In genomic region chr5:132437604-132438275, GRCh38 we compare ENCODE assay signal across 8 cellular contexts. TPM values are rescaled to one million over a fixed set of nuclear protein-coding genes. Genes with fewer than 3 reads are reported as not detected.
DNase-seq lines count a peak whose midpoint lies in the region; ATAC-seq, FAIRE-seq and TF ChIP-seq lines count a peak whose summit lies in the region.

No MANE protein-coding gene starts in this region.

- dilution Hi-C loops in endothelial cell of umbilical vein (cut with MboI; ENCODE audit: extremely low pct_ligation_motif_present, low sequenced_read_pairs): no loop called here

- peak; percentile 25 to 66 (median 56) for DNase-seq in CD4-positive, alpha-beta T cell
- DNase-seq in HK-2 (ENCODE audit: unreplicated experiment): peak; percentile 70
- peak; percentile 21 for DNase-seq in activated CD4-positive, CD25-positive, alpha-beta regulatory T cell treated with anti-CD3 and anti-CD28 coated beads, Interleukin-2, amount 50 U/mL, for 16 hours (ENCODE audit: low read depth, low spot score)
- DNase-seq in endothelial cell of umbilical vein (ENCODE audit: low read depth, low spot score): peak; percentile 16
- peak; percentile 83 to 90 for DNase-seq in uterus
- DNase-seq in NCI-H2107 (lab: John Stamatoyannopoulos, UW): no peak

- no peak overlapping the region for H3K4me2 ChIP-seq in endothelial cell of umbilical vein (ENCODE audit: insufficient read depth, low read length)

- BruUV-seq in endothelial cell of umbilical vein (replicated peaks; lab: Mats Ljungman, UMichigan): no TSS peak

- H3K27ac Mint-ChIP-seq in CD4-positive, alpha-beta T cell: peak overlapping the region; percentile 90
- peak overlapping the region; percentile 85 to 97 (median 95) for H3K27ac Mint-ChIP-seq in nephron

- no peak overlapping the region for H3K9ac ChIP-seq in endothelial cell of umbilical vein (replicated peaks; ENCODE audit: extremely low read depth, insufficient read depth, low read length)

- ATAC-seq in CD4-positive, alpha-beta T cell (ENCODE audit: poor library complexity): peak; percentile 96
- peak; percentile 87 for ATAC-seq in GM21360 (IDR thresholded peaks at IDR 0.05; ENCODE audit: unreplicated experiment)

- intact Hi-C loops in CD4-positive, alpha-beta T cell (cut with DNase I, micrococcal nuclease): loop anchor here (2.0 kb wide), 2 partner anchors 17 kb away; no protein-coding TSS in a partner anchor
- intact Hi-C loops in endothelial cell of umbilical vein (cut with micrococcal nuclease): no loop called here
- intact Hi-C loops in uterus (cut with DNase I; ENCODE audit: low total_unique reads): no loop called here

- TF ChIP-seq CTCF in CD4-positive, alpha-beta T cell (IDR thresholded peaks at IDR 0.05): no peak
- TF ChIP-seq CTCF in endothelial cell of umbilical vein (IDR thresholded peaks at IDR 0.05; ENCODE audit: extremely low read depth in 1 of 2, insufficient read depth in 1 of 2, low read depth in 1 of 2, low read length in 2 of 2) (no peak), nephron (IDR thresholded peaks at IDR 0.05; ENCODE audit: unreplicated experiment in 3 of 3) (no peak), uterus (IDR thresholded peaks at IDR 0.05) (no peak)

- H3K9me3 Mint-ChIP-seq in CD4-positive, alpha-beta T cell: no peaks in the 10 kb centered on the region
- no peaks in the 10 kb centered on the region for H3K9me3 Mint-ChIP-seq in nephron

- no peaks in the 10 kb centered on the region for H3K9me3 ChIP-seq in CD4-positive, alpha-beta T cell (ENCODE audit: control insufficient read depth, low read length)
- no peaks in the 10 kb centered on the region for H3K9me3 ChIP-seq in endothelial cell of umbilical vein (replicated peaks; ENCODE audit: control insufficient read depth, insufficient read depth, low read length)
- H3K9me3 ChIP-seq in uterus: no peaks in the 10 kb centered on the region

- no peaks in the 10 kb centered on the region for H3K27me3 Mint-ChIP-seq in CD4-positive, alpha-beta T cell
- peaks cover 3% of the 10 kb centered on the region for H3K27me3 Mint-ChIP-seq in nephron (ENCODE audit: low read depth)

- no peaks in the 10 kb centered on the region for H3K36me3 ChIP-seq in endothelial cell of umbilical vein (ENCODE audit: control insufficient read depth in 2 of 2, extremely low read depth in 1 of 2, insufficient read depth in 2 of 2, low read length in 2 of 2)
- H3K36me3 ChIP-seq in uterus: no peaks in the 10 kb centered on the region

- peaks cover 89% of the 10 kb centered on the region for H3K4me1 Mint-ChIP-seq in CD4-positive, alpha-beta T cell (ENCODE audit: low read depth)
- peaks cover 41% of the 10 kb centered on the region for H3K4me1 Mint-ChIP-seq in nephron

- peaks cover 4% of the 10 kb centered on the region for H3K4me1 ChIP-seq in endothelial cell of umbilical vein (ENCODE audit: control insufficient read depth, extremely low read depth, insufficient read depth, low read length)
- peaks cover 16 to 21% of the 10 kb centered on the region in 2 donors for H3K4me1 ChIP-seq in uterus

- peak overlapping the region; percentile 67 for H3K27ac ChIP-seq in CD4-positive, alpha-beta T cell (ENCODE audit: low read depth, low read length)
- H3K27ac ChIP-seq in endothelial cell of umbilical vein (ENCODE audit: insufficient read depth, low read depth, low read length) (no peak overlapping the region), uterus (peak overlapping the region; percentile 62 to 76)

- TF ChIP-seq POLR2A in endothelial cell of umbilical vein (IDR thresholded peaks at IDR 0.05; ENCODE audit: low read depth, low read length) (no peak), uterus (IDR thresholded peaks at IDR 0.05) (no peak)

- no peaks in the 10 kb centered on the region for H3K27me3 ChIP-seq in CD4-positive, alpha-beta T cell (ENCODE audit: control insufficient read depth, insufficient read depth, low read length)
- H3K27me3 ChIP-seq in endothelial cell of umbilical vein (ENCODE audit: control insufficient read depth in 2 of 2, insufficient read depth in 2 of 2, low read length in 2 of 2) (no peaks in the 10 kb centered on the region), uterus (no peaks in the 10 kb centered on the region)

- POLR2A ChIA-PET in CD4-positive, alpha-beta T cell (lab: Charles Lee): interaction anchor here (0.9 to 20.0 kb wide), 12 partner anchors 10 to 68 kb away, joined by 3 to 645 read pairs (median 6); partner anchors contain the start of genes IRF1 and SLC22A5
- POLR2A ChIA-PET in endothelial cell of umbilical vein (lab: Charles Lee): no interaction called here

- peak overlapping the region; percentile 42 for H3K4me3 Mint-ChIP-seq in CD4-positive, alpha-beta T cell
- peak overlapping the region in 2 of 3 experiments; percentile 13 to 41 for H3K4me3 Mint-ChIP-seq in nephron

- H3K79me2 ChIP-seq in endothelial cell of umbilical vein (ENCODE audit: control insufficient read depth, insufficient read depth, low read length): no peaks in the 10 kb centered on the region

- H4K20me1 ChIP-seq in endothelial cell of umbilical vein (replicated peaks; ENCODE audit: control insufficient read depth, extremely low read depth, insufficient read depth, low read length): no peaks in the 10 kb centered on the region

- H3K36me3 Mint-ChIP-seq in CD4-positive, alpha-beta T cell (ENCODE audit: low read depth): peaks cover 37% of the 10 kb centered on the region
- no peaks in the 10 kb centered on the region for H3K36me3 Mint-ChIP-seq in nephron (ENCODE audit: low read depth)

- H2AFZ ChIP-seq in endothelial cell of umbilical vein (ENCODE audit: low read depth, low read length): no peak overlapping the region

- CTCF ChIA-PET in CD4-positive, alpha-beta T cell (lab: Charles Lee): interaction anchor here (1.2 to 2.3 kb wide), 6 partner anchors 12 to 63 kb away, joined by 3 to 7 read pairs (median 4); partner anchors contain the start of gene IRF1
- CTCF ChIA-PET in endothelial cell of umbilical vein (lab: Charles Lee): interaction anchor here (1.4 to 2.5 kb wide), 4 partner anchors 8 to 16 kb away, joined by 4 to 11 read pairs (median 8); no protein-coding TSS in a partner anchor

- H3K9me1 ChIP-seq in endothelial cell of umbilical vein (replicated peaks; ENCODE audit: control insufficient read depth, extremely low read depth, insufficient read depth, low read length): no peaks in the 10 kb centered on the region

- FAIRE-seq in endothelial cell of umbilical vein (lab: Jason Lieb, UNC): no peak

- H3K4me3 ChIP-seq in endothelial cell of umbilical vein (replicated peaks in 1 of 3; ENCODE audit: insufficient read depth in 1 of 3, low read depth in 1 of 3, low read length in 3 of 3) (no peak overlapping the region), uterus (no peak overlapping the region)

TF ChIP-seq in endothelial cell of umbilical vein, 7 proteins besides CTCF, POLR2A, EP300 and RAD21:
- no peak for TF ChIP-seq MYC (IDR thresholded peaks at IDR 0.05; ENCODE audit: low read depth, low read length)
- TF ChIP-seq POLR2AphosphoS5 (IDR thresholded peaks at IDR 0.05; ENCODE audit: insufficient read depth, low read depth, low read length): no peak
- TF ChIP-seq EZH2 (IDR thresholded peaks at IDR 0.05; ENCODE audit: borderline replicate concordance, low read depth, low read length, severe bottlenecking): no peak
- TF ChIP-seq, protein P1, sequence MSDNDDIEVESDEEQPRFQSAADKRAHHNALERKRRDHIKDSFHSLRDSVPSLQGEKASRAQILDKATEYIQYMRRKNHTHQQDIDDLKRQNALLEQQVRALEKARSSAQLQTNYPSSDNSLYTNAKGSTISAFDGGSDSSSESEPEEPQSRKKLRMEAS (IDR thresholded peaks at IDR 0.05; ENCODE audit: insufficient read depth, insufficient read length): no peak
- TF ChIP-seq GATA2 (IDR thresholded peaks at IDR 0.05; ENCODE audit: insufficient read depth, insufficient read length, low read depth, low read length): no peak
- TF ChIP-seq JUN (IDR thresholded peaks at IDR 0.05; ENCODE audit: borderline replicate concordance, insufficient read depth, insufficient read length, low read depth): no peak
- TF ChIP-seq FOS (IDR thresholded peaks at IDR 0.05; ENCODE audit: borderline replicate concordance, insufficient read depth, low read length): no peak

RNA-seq across cellular contexts. Expression of gene IRF1, which starts 52.8 kb away (rescaled TPM):
- 1,000 to 10,000 TPM; 1,212 to 1,234 TPM for total RNA-seq in CD4-positive, alpha-beta T cell
- 17.7 and 28.0 TPM in 2 replicates for total RNA-seq in endothelial cell of umbilical vein
- polyA plus RNA-seq in endothelial cell of umbilical vein: 10.6 and 12.3 TPM in 2 replicates
- polyA plus RNA-seq in endothelial cell of umbilical vein (2011; cell fraction: cytosol; rRNA removed): 12.4 and 15.5 TPM in 2 replicates
- 28.0 and 32.5 TPM in 2 replicates for polyA plus RNA-seq in endothelial cell of umbilical vein (2011; cell fraction: nucleus; rRNA removed)
- polyA plus RNA-seq in endothelial cell of umbilical vein (2012): 13.7 and 15.0 TPM in 2 replicates
- 25.9 and 32.0 TPM in 2 replicates for polyA minus RNA-seq in endothelial cell of umbilical vein
- polyA minus RNA-seq in endothelial cell of umbilical vein (2011; cell fraction: cytosol; rRNA and poly(A)+ RNA removed): 11.5 TPM
- 45.9 and 55.2 TPM in 2 replicates for polyA minus RNA-seq in endothelial cell of umbilical vein (2011; cell fraction: nucleus; rRNA and poly(A)+ RNA removed)
- total RNA-seq in uterus: 100 to 1,000 TPM in 1 of 4 donors, 10 to 100 TPM in 2, 1 to 10 TPM in 1; 3.8 to 110 (median 25.7) TPM

Comparison
In these comparisons a context has a peak if more than half of its experiments do, and no peak if none do; other contexts are left out.
1. RNA of gene IRF1, which starts 52.8 kb away (total RNA-seq): 1,212 to 1,234 TPM in CD4-positive, alpha-beta T cell; 3.8 to 110 TPM in uterus and 17.7 to 28.0 TPM in endothelial cell of umbilical vein; every median in the first group is over 10 times any median in the second.
2. intact Hi-C loops: an anchor here in CD4-positive, alpha-beta T cell (2.0 kb wide); none called in endothelial cell of umbilical vein and uterus.